15 cellular contexts compared by ENCODE assay signal in genomic region chr4:37882665-37883296, GRCh38. TPM values are rescaled to one million over a fixed set of nuclear protein-coding genes. Genes with fewer than 3 reads are reported as not detected.
DNase-seq lines count a peak whose midpoint lies in the region; ATAC-seq and TF ChIP-seq lines count a peak whose summit lies in the region.
"Had no signal": no experiment of that assay in that cellular context is flagged by ENCODE, and none has a peak within 500 bp of the region (broad histone marks: within the 10 kb centered on the region; RNA-seq: fewer than 3 reads in every experiment).

No MANE protein-coding gene starts in this region.

- H3K4me3 ChIP-seq in cardiac muscle cell = no peak overlapping the region
- H3K4me3 ChIP-seq in right atrium auricular region = no peak overlapping the region
- H3K4me3 ChIP-seq: colonic mucosa, lung, smooth muscle cell had no signal

- H3K27ac ChIP-seq in cardiac muscle cell = no peak overlapping the region
- H3K27ac ChIP-seq in right atrium auricular region = peak overlapping the region in 1 of 2 donors; percentile 38
- H3K27ac ChIP-seq: colonic mucosa, neutrophil had no signal

- H3K9me3 ChIP-seq in cardiac muscle cell (ENCODE audit: low read depth) (no peaks in the 10 kb centered on the region), right atrium auricular region (no peaks in the 10 kb centered on the region)
- H3K9me3 ChIP-seq: colonic mucosa, neutrophil had no signal

- DNase-seq in cardiac muscle cell (ENCODE audit: low read depth in 1 of 2, low spot score in 1 of 2) (peak in 1 of 2 donors; percentile 18), right atrium auricular region (ENCODE audit: low spot score) (no peak), RPMI7951 (ENCODE audit: low read depth) (peak; percentile 35), glomerular visceral epithelial cell (ENCODE audit: extremely low spot score) (peak; percentile 19), D341Med (ENCODE audit: low spot score) (no peak)
- DNase-seq in stimulated activated CD4-positive, alpha-beta T cell treated with anti-CD3 and anti-CD28 coated beads, Interleukin-15, amount 100 ng/mL, for 24 hours = no peak
- DNase-seq: activated CD4-positive, alpha-beta T cell treated with anti-CD3 and anti-CD28 coated beads for 1 hour; activated T-cell treated with anti-CD3 and anti-CD28 coated beads, Interleukin-2, amount 50 U/mL, for 24 hours; colonic mucosa; NCI-H1048 had no signal

- TF ChIP-seq CTCF in cardiac muscle cell (IDR thresholded peaks at IDR 0.05; ENCODE audit: low read depth, low read length) (peak; percentile 19), right atrium auricular region (IDR thresholded peaks at IDR 0.05) (no peak)

- H3K27me3 ChIP-seq in cardiac muscle cell (peaks cover 12% of the 10 kb centered on the region), right atrium auricular region (no peaks in the 10 kb centered on the region)
- H3K27me3 ChIP-seq: colonic mucosa, neutrophil had no signal

- H3K36me3 ChIP-seq in cardiac muscle cell (no peaks in the 10 kb centered on the region), right atrium auricular region (no peaks in the 10 kb centered on the region)
- H3K36me3 ChIP-seq: colonic mucosa, neutrophil had no signal

- ATAC-seq in HG03439 (IDR thresholded peaks at IDR 0.05; ENCODE audit: unreplicated experiment) = no peak
- no peak for ATAC-seq in GM19324 (IDR thresholded peaks at IDR 0.05; ENCODE audit: low FRiP score, unreplicated experiment)

- H3K4me1 ChIP-seq in cardiac muscle cell (ENCODE audit: low read depth) (peaks cover 5% of the 10 kb centered on the region), right atrium auricular region (peaks cover 0 to 21% of the 10 kb centered on the region in 2 donors)
- H3K4me1 ChIP-seq: colonic mucosa had no signal

RNA-seq across cellular contexts. Expression of gene TBC1D1, which starts 8.1 kb away (rescaled TPM):
- total RNA-seq in cardiac muscle cell (130 and 214 TPM in 2 replicates), right atrium auricular region (100 to 1,000 TPM; 139 to 220 TPM)
- 100.0 and 147 TPM in 2 replicates for polyA plus RNA-seq in cardiac muscle cell
- total RNA-seq in RPMI7951 (2014; rRNA removed; shearing (Covaris generic)) = 66.0 and 68.2 TPM in 2 replicates

RNA-seq across cellular contexts. Expression of gene PGM2, which starts 56.3 kb away (rescaled TPM):
- 23.9 and 50.9 TPM in 2 replicates for total RNA-seq in cardiac muscle cell
- 19.9 and 20.6 TPM in 2 replicates for polyA plus RNA-seq in cardiac muscle cell
- total RNA-seq in right atrium auricular region = 10 to 100 TPM; 10.7 to 11.7 TPM
- 39.8 and 46.6 TPM in 2 replicates for total RNA-seq in RPMI7951 (2014; rRNA removed; shearing (Covaris generic))

Comparison
In these comparisons a context has a peak if more than half of its experiments do, and no peak if none do; other contexts are left out.
1. DNase-seq: peak in RPMI7951 (single experiment) and glomerular visceral epithelial cell (single experiment); none in right atrium auricular region (single experiment), stimulated activated CD4-positive, alpha-beta T cell treated with anti-CD3 and anti-CD28 coated beads, Interleukin-15, amount 100 ng/mL, for 24 hours (single experiment) and D341Med (single experiment).